14 cellular contexts compared by ENCODE assay signal in genomic region chr4:13527192-13527982, GRCh38. TPM values are rescaled to one million over a fixed set of nuclear protein-coding genes. Genes with fewer than 3 reads are reported as not detected.
DNase-seq lines count a peak whose midpoint lies in the region; ATAC-seq, FAIRE-seq and TF ChIP-seq lines count a peak whose summit lies in the region.
"Had no signal": no experiment of that assay in that cellular context is flagged by ENCODE, and none has a peak within 500 bp of the region (broad histone marks: within the 10 kb centered on the region; RNA-seq: fewer than 3 reads in every experiment).

No MANE protein-coding gene starts in this region.

- H3K23ac ChIP-seq in neuronal stem cell (ENCODE audit: low read depth, low read length, poor library complexity): no peak overlapping the region

- in situ Hi-C loops in GM12878 (cut with MboI): loop anchor here (25.0 kb wide), 1 partner anchor 1765 kb away; no protein-coding TSS in a partner anchor

- no peak overlapping the region for H2BK120ac ChIP-seq in neuronal stem cell (ENCODE audit: low read depth, low read length)

- no peak overlapping the region for H3K4ac ChIP-seq in neuronal stem cell (ENCODE audit: low read length)

- H3K9me3 Mint-ChIP-seq in stimulated activated effector memory CD8-positive, alpha-beta T cell treated with anti-CD3 and anti-CD28 coated beads, Interleukin-12 subunit alpha, Interleukin-12 subunit beta, amount 100 ng/mL, for 72 hours: no peaks in the 10 kb centered on the region

- H3K4me2 ChIP-seq in GM12878 (ENCODE audit: control insufficient read depth, insufficient read depth) (peak overlapping the region; percentile 34), neuronal stem cell (ENCODE audit: insufficient read depth, low read length, poor library complexity, severe bottlenecking) (no peak overlapping the region)

- H3K4me1 ChIP-seq in GM12878 (ENCODE audit: control insufficient read depth, insufficient read depth, low read length) (peaks cover 14% of the 10 kb centered on the region), A673 (ENCODE audit: insufficient read depth, low read length, poor library complexity, severe bottlenecking) (peaks cover 7% of the 10 kb centered on the region), prostate gland (replicated peaks) (no peaks in the 10 kb centered on the region), neuronal stem cell (ENCODE audit: control insufficient read depth in 2 of 2, insufficient read depth in 1 of 2, low read depth in 1 of 2, low read length in 2 of 2) (peaks cover 6 to 9% of the 10 kb centered on the region in 2 donors)

- RAD21 ChIA-PET in GM12878 (lab: Charles Lee; ENCODE audit: unreplicated experiment): interaction anchor here (1.1 to 1.3 kb wide), 2 partner anchors 44 to 46 kb away, joined by 3 read pairs; no protein-coding TSS in a partner anchor

- H4K20me1 ChIP-seq in GM12878 (ENCODE audit: control insufficient read depth, insufficient read depth): no peaks in the 10 kb centered on the region

- H2BK5ac ChIP-seq in neuronal stem cell (ENCODE audit: low read length): no peak overlapping the region

- H2AK5ac ChIP-seq in neuronal stem cell (ENCODE audit: low read depth, low read length): no peak overlapping the region

- peaks cover 29% of the 10 kb centered on the region for H3K4me1 Mint-ChIP-seq in stimulated activated effector memory CD8-positive, alpha-beta T cell treated with anti-CD3 and anti-CD28 coated beads, Interleukin-12 subunit alpha, Interleukin-12 subunit beta, amount 100 ng/mL, for 72 hours

- SMC1A ChIA-PET in GM12878 (lab: Charles Lee; ENCODE audit: uncharacterized antibody, unreplicated experiment): interaction anchor here (0.6 to 1.8 kb wide), 3 partner anchors 23 to 648 kb away, joined by 3 to 4 read pairs (median 3); no protein-coding TSS in a partner anchor

- H2BK12ac ChIP-seq in neuronal stem cell (ENCODE audit: low read length): no peak overlapping the region

- POLR2A ChIA-PET in GM12878 (lab: Charles Lee) (interaction anchor here (1.2 kb wide), 1 partner anchor 46 kb away, joined by 3 read pairs; no protein-coding TSS in a partner anchor), A673 (lab: Charles Lee; ENCODE audit: low non-redundant PET) (no interaction called here)

- H3K9ac ChIP-seq in GM12878 (ENCODE audit: control insufficient read depth, insufficient read depth, low read length): no peak overlapping the region
- H3K9ac ChIP-seq in neuronal stem cell (ENCODE audit: low read depth, low read length, poor library complexity): no peak overlapping the region

- H3K79me1 ChIP-seq in neuronal stem cell (ENCODE audit: low read depth, low read length): no peaks in the 10 kb centered on the region

- H3K36me3 Mint-ChIP-seq in stimulated activated effector memory CD8-positive, alpha-beta T cell treated with anti-CD3 and anti-CD28 coated beads, Interleukin-12 subunit alpha, Interleukin-12 subunit beta, amount 100 ng/mL, for 72 hours: no peaks in the 10 kb centered on the region

- 10% methylated on average over 44 of the region's 46 CpGs for WGBS in GM12878 (ENCODE audit: insufficient coverage, insufficient replicate concordance, low lambda C conversion rate, missing lambda C conversion rate)
- 3% methylated on average over 46 of the region's 46 CpGs for WGBS in prostate gland
- no CpG with 5 or more reads among the region's 46 CpGs for WGBS in neuronal stem cell (ENCODE audit: extremely low coverage in 2 of 2, insufficient read length in 2 of 2, insufficient replicate concordance in 1 of 2), 2 donors

- no peak overlapping the region for H3K27ac Mint-ChIP-seq in stimulated activated effector memory CD8-positive, alpha-beta T cell treated with anti-CD3 and anti-CD28 coated beads, Interleukin-12 subunit alpha, Interleukin-12 subunit beta, amount 100 ng/mL, for 72 hours

- H3K9me3 ChIP-seq in GM12878 (replicated peaks; ENCODE audit: control insufficient read depth, insufficient read depth, low read length) (peaks cover 10% of the 10 kb centered on the region), A673 (ENCODE audit: low read depth, low read length, poor library complexity, severe bottlenecking) (no peaks in the 10 kb centered on the region), prostate gland (no peaks in the 10 kb centered on the region), neuronal stem cell (replicated peaks in 1 of 2; ENCODE audit: control insufficient read depth in 2 of 2, insufficient read depth in 1 of 2, low read depth in 1 of 2, low read length in 2 of 2) (peaks cover 29 to 30% of the 10 kb centered on the region in 2 donors)

- H4K91ac ChIP-seq in neuronal stem cell (ENCODE audit: low read depth, low read length, poor library complexity): no peak overlapping the region

- no peaks in the 10 kb centered on the region for H3K79me2 ChIP-seq in GM12878 (ENCODE audit: control insufficient read depth, insufficient read depth, low read length)

- no peak for TF ChIP-seq RAD21 in GM12878 (IDR thresholded peaks at IDR 0.05; ENCODE audit: insufficient read depth, low read depth, low read length)

- peak overlapping the region; percentile 46 for H3K4me3 Mint-ChIP-seq in stimulated activated effector memory CD8-positive, alpha-beta T cell treated with anti-CD3 and anti-CD28 coated beads, Interleukin-12 subunit alpha, Interleukin-12 subunit beta, amount 100 ng/mL, for 72 hours

- no peak overlapping the region for H3K14ac ChIP-seq in neuronal stem cell (ENCODE audit: low read length)

- ATAC-seq in HG02970 (IDR thresholded peaks at IDR 0.05; ENCODE audit: low FRiP score, unreplicated experiment): peak; percentile 23
- peak; percentile 29; the same call in 2 of the 3 replicates for ATAC-seq in GM12878
- ATAC-seq in stimulated activated effector memory CD8-positive, alpha-beta T cell treated with anti-CD3 and anti-CD28 coated beads, Interleukin-12 subunit alpha, Interleukin-12 subunit beta, amount 100 ng/mL, for 72 hours: peak; percentile 29

- H3K27me3 ChIP-seq in GM12878 (replicated peaks in 1 of 2; ENCODE audit: control insufficient read depth in 2 of 2, insufficient read depth in 2 of 2, low read length in 1 of 2): peaks cover 9 to 10% of the 10 kb centered on the region in 2 experiments
- no peaks in the 10 kb centered on the region for H3K27me3 ChIP-seq in A673 (replicated peaks; ENCODE audit: insufficient read depth, low read depth, low read length, poor library complexity)
- peaks cover 61% of the 10 kb centered on the region for H3K27me3 ChIP-seq in prostate gland (replicated peaks; ENCODE audit: insufficient read depth)
- peaks cover 73 to 99% (median 96%) of the 10 kb centered on the region in 3 experiments for H3K27me3 ChIP-seq in neuronal stem cell (ENCODE audit: control insufficient read depth in 3 of 3, insufficient read depth in 3 of 3, low read depth in 1 of 3, low read length in 3 of 3)

- TF ChIP-seq EP300 in GM12878 (IDR thresholded peaks at IDR 0.05; ENCODE audit: borderline replicate concordance in 1 of 2, control insufficient read depth in 1 of 2, low read depth in 2 of 2, low read length in 2 of 2): no peak

- TF ChIP-seq POLR2A in GM12878 (IDR thresholded peaks at IDR 0.05; ENCODE audit: low read depth, low read length) (no peak), prostate gland (IDR thresholded peaks at IDR 0.05) (no peak)

- H3K27ac ChIP-seq in GM12878 (ENCODE audit: control insufficient read depth, insufficient read depth) (no peak overlapping the region), A673 (ENCODE audit: low read depth, low read length, poor library complexity, severe bottlenecking) (no peak overlapping the region), prostate gland (no peak overlapping the region), neuronal stem cell (replicated peaks; ENCODE audit: low read length) (no peak overlapping the region)

- TF ChIP-seq CTCF in GM12878 (IDR thresholded peaks at IDR 0.05 in 2 of 3, conservative IDR thresholded peaks at IDR 0.05 in 1 of 3; ENCODE audit: control insufficient read depth in 2 of 3, extremely low read depth in 1 of 3, insufficient read depth in 1 of 3, low read depth in 3 of 3, low read length in 3 of 3) (no peak), A673 (conservative IDR thresholded peaks at IDR 0.05; ENCODE audit: low read depth, low read length) (no peak), prostate gland (IDR thresholded peaks at IDR 0.05) (no peak)

- no TSS peak for BruUV-seq in GM12878 (replicated peaks; lab: Mats Ljungman, UMichigan)
- no TSS peak for BruUV-seq in A673 (replicated peaks; lab: Mats Ljungman, UMichigan)

- CTCF ChIA-PET in GM12878 (lab: Yijun Ruan, JAX): interaction anchor here (0.7 to 1.0 kb wide), 2 partner anchors 22 to 44 kb away, joined by 3 to 4 read pairs; no protein-coding TSS in a partner anchor
- CTCF ChIA-PET in A673 (lab: Charles Lee): no interaction called here

- no peak overlapping the region for H3K4me3 ChIP-seq in GM12878
- H3K4me3 ChIP-seq in A673 (ENCODE audit: low read depth, low read length, poor library complexity, severe bottlenecking): no peak overlapping the region
- H3K4me3 ChIP-seq in prostate gland: no peak overlapping the region
- H3K4me3 ChIP-seq in neuronal stem cell (ENCODE audit: low read length in 2 of 2): no peak overlapping the region

- H2AFZ ChIP-seq in GM12878 (ENCODE audit: control insufficient read depth, low read depth, low read length) (no peak overlapping the region), neuronal stem cell (ENCODE audit: low read length) (no peak overlapping the region)

- H3K18ac ChIP-seq in neuronal stem cell (ENCODE audit: low read length): no peak overlapping the region

- H3K36me3 ChIP-seq in GM12878 (ENCODE audit: control insufficient read depth in 2 of 2, insufficient read depth in 2 of 2, low read length in 1 of 2): no peaks in the 10 kb centered on the region
- H3K36me3 ChIP-seq in A673 (ENCODE audit: insufficient read depth, low read length, poor library complexity, severe bottlenecking): no peaks in the 10 kb centered on the region
- no peaks in the 10 kb centered on the region for H3K36me3 ChIP-seq in prostate gland
- H3K36me3 ChIP-seq in neuronal stem cell (replicated peaks in 1 of 2; ENCODE audit: control insufficient read depth in 2 of 2, insufficient read depth in 2 of 2, low read length in 2 of 2): no peaks in the 10 kb centered on the region

- no peak for FAIRE-seq in GM12878 (lab: Jason Lieb, UNC)
- FAIRE-seq: kidney had no signal

- intact Hi-C loops in GM12878 (cut with micrococcal nuclease; ENCODE audit: unreplicated experiment): loop anchor here (5.0 kb wide), 1 partner anchor 600 kb away; no protein-coding TSS in a partner anchor
- intact Hi-C loops in A673 (cut with micrococcal nuclease; ENCODE audit: unreplicated experiment): no loop called here
- intact Hi-C loops in prostate gland (cut with DNase I): no loop called here

- H2BK15ac ChIP-seq in neuronal stem cell (ENCODE audit: low read length): no peak overlapping the region

- peak; percentile 16 for DNase-seq in activated T-cell treated with anti-CD3 and anti-CD28 coated beads, Interleukin-2, amount 50 U/mL, for 1 hour
- no peak for DNase-seq in activated T-cell treated with anti-CD3 and anti-CD28 coated beads for 4 hours
- no peak for DNase-seq in GM12878 (ENCODE audit: low read depth, low spot score)
- DNase-seq in stimulated activated effector memory CD8-positive, alpha-beta T cell treated with anti-CD3 and anti-CD28 coated beads, Interleukin-12 subunit alpha, Interleukin-12 subunit beta, amount 100 ng/mL, for 72 hours (ENCODE audit: low spot score in 2 of 2): no peak
- no peak for DNase-seq in A673 (ENCODE audit: low spot score)
- no peak for DNase-seq in prostate gland (ENCODE audit: low spot score)
- DNase-seq in neuronal stem cell (ENCODE audit: low spot score): no peak
- DNase-seq: AML-193; kidney; NCI-H1694; stimulated activated CD4-positive, alpha-beta T cell treated with anti-CD3 and anti-CD28 coated beads, Interleukin-1b, Interleukin-23, amount 100 ng/mL, for 48 hours; substantia nigra had no signal

- no peak overlapping the region for H4K8ac ChIP-seq in neuronal stem cell (ENCODE audit: low read depth, low read length)

RNA-seq across cellular contexts. Expression of gene NKX3-2, which starts 16.9 kb away (rescaled TPM):
- not detected in 2 replicates for total RNA-seq in GM12878 (2013; cell fraction: nucleolus; rRNA removed)
- not detected in 2 replicates for total RNA-seq in GM12878 (2014; rRNA removed)
- not detected in 2 replicates for total RNA-seq in GM12878 (2014; rRNA removed; fragmentation: Illumina TruSeq; extraction: Trizol)
- total RNA-seq in GM12878 (2021): not detected in 2 replicates
- polyA plus RNA-seq in GM12878 (2011; ENCODE audit: low read depth): not detected
- not detected in 2 replicates for polyA plus RNA-seq in GM12878 (2011; rRNA removed)
- polyA plus RNA-seq in GM12878 (2011; cell fraction: cytosol; rRNA removed): not detected in 2 replicates
- not detected in 2 replicates for polyA plus RNA-seq in GM12878 (2011; cell fraction: nucleus; rRNA removed)
- not detected in 2 replicates for polyA plus RNA-seq in GM12878 (2012)
- not detected in 2 replicates for polyA plus RNA-seq in GM12878 (2014; fragmentation: Illumina TruSeq; extraction: Trizol)
- not detected for polyA plus RNA-seq in GM12878 (2014; fragmentation: Nextera tagmentation; extraction: Ambion mirVana)
- polyA plus RNA-seq in GM12878 (2014; rRNA removed): 0.10 TPM in 1 of 2 replicates, not detected in the other
- polyA plus RNA-seq in GM12878 (2016; fragmentation: Nextera tagmentation; extraction: Ambion mirVana): not detected
- not detected in 2 replicates for polyA minus RNA-seq in GM12878 (2011; rRNA and poly(A)+ RNA removed)
- not detected in 2 replicates for polyA minus RNA-seq in GM12878 (2011; cell fraction: cytosol; rRNA and poly(A)+ RNA removed)
- polyA minus RNA-seq in GM12878 (2011; cell fraction: nucleus; rRNA and poly(A)+ RNA removed): not detected in 2 replicates
- 2.4 and 3.1 TPM in 2 replicates for total RNA-seq in A673 (2021)
- under 1 TPM in 1 of 2 donors, not detected in 1; 0.36 TPM for total RNA-seq in prostate gland
- 0.04 TPM for polyA plus RNA-seq in neuronal stem cell (2013, experiment 1 of 2)
- polyA plus RNA-seq in neuronal stem cell (2013, experiment 2 of 2): 0.04 TPM
- total RNA-seq: kidney; T-helper 2 cell treated with Interferon-gamma antibody and Interleukin-4, amounts not matched to agents 100 ng/mL and 5 ng/mL, for 36 hours had no signal

RNA-seq across cellular contexts. Expression of gene RAB28, which starts 43.2 kb away (rescaled TPM):
- 24.0 and 28.0 TPM in 2 replicates for total RNA-seq in GM12878 (2013; cell fraction: nucleolus; rRNA removed)
- total RNA-seq in GM12878 (2014; rRNA removed) (12.2 and 16.9 TPM in 2 replicates), GM12878 (2014; rRNA removed; fragmentation: Illumina TruSeq; extraction: Trizol) (18.6 and 21.6 TPM in 2 replicates), GM12878 (2021) (12.2 and 13.2 TPM in 2 replicates), A673 (2021) (22.6 and 24.8 TPM in 2 replicates), prostate gland (10 to 100 TPM; 19.7 to 21.4 TPM)
- 8.5 TPM for polyA plus RNA-seq in GM12878 (2011; ENCODE audit: low read depth)
- polyA plus RNA-seq in GM12878 (2011; rRNA removed) (29.3 and 42.7 TPM in 2 replicates), GM12878 (2014; fragmentation: Illumina TruSeq; extraction: Trizol) (20.0 and 25.9 TPM in 2 replicates), GM12878 (2014; fragmentation: Nextera tagmentation; extraction: Ambion mirVana) (10 to 100 TPM in 1 of 2 experiments, 1 to 10 TPM in 1; 5.8 to 10.6 TPM), GM12878 (2014; rRNA removed) (12.8 and 15.1 TPM in 2 replicates), GM12878 (2016; fragmentation: Nextera tagmentation; extraction: Ambion mirVana) (10 to 100 TPM; 25.2 to 27.8 TPM)
- 11.2 and 15.6 TPM in 2 replicates for polyA plus RNA-seq in GM12878 (2011; cell fraction: cytosol; rRNA removed)
- polyA plus RNA-seq in GM12878 (2011; cell fraction: nucleus; rRNA removed): 12.9 and 14.0 TPM in 2 replicates
- polyA plus RNA-seq in GM12878 (2012): 9.7 and 13.7 TPM in 2 replicates
- 11.0 and 12.4 TPM in 2 replicates for polyA minus RNA-seq in GM12878 (2011; rRNA and poly(A)+ RNA removed)
- 3.2 and 4.8 TPM in 2 replicates for polyA minus RNA-seq in GM12878 (2011; cell fraction: cytosol; rRNA and poly(A)+ RNA removed)
- 18.9 and 29.9 TPM in 2 replicates for polyA minus RNA-seq in GM12878 (2011; cell fraction: nucleus; rRNA and poly(A)+ RNA removed)
- polyA plus RNA-seq in neuronal stem cell (2013, experiment 1 of 2): 46.0 TPM
- polyA plus RNA-seq in neuronal stem cell (2013, experiment 2 of 2): 47.0 TPM
